9 cellular contexts compared by ENCODE assay signal in genomic region chr6:134517145-134517658, GRCh38.
DNase-seq lines count a peak whose midpoint lies in the region; ATAC-seq and TF ChIP-seq lines count a peak whose summit lies in the region.
"Had no signal": no experiment of that assay in that cellular context is flagged by ENCODE, and none has a peak within 500 bp of the region (broad histone marks: within the 10 kb centered on the region; RNA-seq: fewer than 3 reads in every experiment).

No MANE protein-coding gene starts in this region.

- no peaks in the 10 kb centered on the region for H3K9me3 ChIP-seq in effector memory CD4-positive, alpha-beta T cell (ENCODE audit: control insufficient read depth, low read length)

- in situ Hi-C loops in KBM-7 (cut with MboI; ENCODE audit: low pct_unique_long_range_greater_than_20kb, low sequenced_read_pairs) = no loop called here

- no peak for ATAC-seq in HG03520 (IDR thresholded peaks at IDR 0.05; ENCODE audit: unreplicated experiment)
- ATAC-seq in GM19397 (IDR thresholded peaks at IDR 0.05; ENCODE audit: unreplicated experiment) = no peak

- no peaks in the 10 kb centered on the region for H3K27me3 Mint-ChIP-seq in osteocyte (ENCODE audit: unreplicated experiment)
- H3K27me3 Mint-ChIP-seq: IgD-negative memory B cell had no signal

- no peaks in the 10 kb centered on the region for H3K9me3 Mint-ChIP-seq in osteocyte (ENCODE audit: unreplicated experiment)
- H3K9me3 Mint-ChIP-seq: IgD-negative memory B cell had no signal

- DNase-seq in HCEC 1CT (peak; percentile 48), SHP77 (lab: John Stamatoyannopoulos, UW) (peak; percentile 74 to 75), fibroblast of the aortic adventitia (ENCODE audit: low read depth) (peak; percentile 91), osteocyte (ENCODE audit: extremely low spot score, unreplicated experiment) (peak; percentile 85), KBM-7 (no peak)
- no peak for DNase-seq in effector memory CD4-positive, alpha-beta T cell

- peaks cover 65% of the 10 kb centered on the region for H3K4me1 Mint-ChIP-seq in osteocyte (ENCODE audit: unreplicated experiment)

- no peak overlapping the region for H3K27ac ChIP-seq in effector memory CD4-positive, alpha-beta T cell (ENCODE audit: insufficient read depth, low read length, poor library complexity, severe bottlenecking)

- H3K4me3 Mint-ChIP-seq in osteocyte (ENCODE audit: unreplicated experiment) = peak overlapping the region; percentile 53
- H3K4me3 Mint-ChIP-seq: IgD-negative memory B cell had no signal

- H3K36me3 ChIP-seq in effector memory CD4-positive, alpha-beta T cell (ENCODE audit: control insufficient read depth, insufficient read depth, low read length) = no peaks in the 10 kb centered on the region

- TF ChIP-seq CTCF in fibroblast of the aortic adventitia (IDR thresholded peaks at IDR 0.05; ENCODE audit: insufficient read depth, low read length) = no peak
- no peak for TF ChIP-seq CTCF in osteocyte (IDR thresholded peaks at IDR 0.05)

- peak overlapping the region; percentile 92 for H3K27ac Mint-ChIP-seq in osteocyte (ENCODE audit: unreplicated experiment)
- H3K27ac Mint-ChIP-seq: IgD-negative memory B cell had no signal

- H3K27me3 ChIP-seq in effector memory CD4-positive, alpha-beta T cell (replicated peaks; ENCODE audit: control insufficient read depth, insufficient read depth, low read length, poor library complexity, severe bottlenecking) = no peaks in the 10 kb centered on the region

- H3K4me1 ChIP-seq in effector memory CD4-positive, alpha-beta T cell (ENCODE audit: control insufficient read depth, insufficient read depth, low read length, poor library complexity, severe bottlenecking) = peaks cover 3% of the 10 kb centered on the region

- peak overlapping the region; percentile 23 for H3K4me3 ChIP-seq in fibroblast of the aortic adventitia (ENCODE audit: low read depth, low read length)
- H3K4me3 ChIP-seq in effector memory CD4-positive, alpha-beta T cell (ENCODE audit: insufficient read depth, low read depth, low read length, poor library complexity, severe bottlenecking) = no peak overlapping the region

- H3K36me3 Mint-ChIP-seq in osteocyte (ENCODE audit: unreplicated experiment) = no peaks in the 10 kb centered on the region

Comparison
In these comparisons a context has a peak if more than half of its experiments do, and no peak if none do; other contexts are left out.
1. DNase-seq: peak in HCEC 1CT (single experiment), SHP77 (2 of 2), fibroblast of the aortic adventitia (single experiment) and osteocyte (single experiment); none in KBM-7 (single experiment) and effector memory CD4-positive, alpha-beta T cell (0 of 3).